14 cellular contexts compared by ENCODE assay signal in genomic region chr1:52925571-52926005, GRCh38. TPM values are rescaled to one million over a fixed set of nuclear protein-coding genes. Genes with fewer than 3 reads are reported as not detected.
DNase-seq lines count a peak whose midpoint lies in the region; ATAC-seq and TF ChIP-seq lines count a peak whose summit lies in the region.
"Had no signal": no experiment of that assay in that cellular context is flagged by ENCODE, and none has a peak within 500 bp of the region (broad histone marks: within the 10 kb centered on the region; RNA-seq: fewer than 3 reads in every experiment).

No MANE protein-coding gene starts in this region.

- H3K9me3 ChIP-seq in left ventricle myocardium inferior (replicated peaks) = no peaks in the 10 kb centered on the region
- no peaks in the 10 kb centered on the region for H3K9me3 ChIP-seq in gastrocnemius medialis
- H3K9me3 ChIP-seq in aorta (ENCODE audit: control insufficient read depth, low read length) = no peaks in the 10 kb centered on the region

- H3K9me3 Mint-ChIP-seq in T-cell = no peaks in the 10 kb centered on the region

- H3K27me3 Mint-ChIP-seq in T-cell = peaks cover 0 to 2% of the 10 kb centered on the region in 2 donors

- WGBS in aorta, 2 donors = 27 to 29% methylated on average over 5 of the region's 5 CpGs

- intact Hi-C loops in left ventricle myocardium inferior (cut with micrococcal nuclease) = no loop called here
- intact Hi-C loops in gastrocnemius medialis (cut with DNase I; ENCODE audit: low total_unique reads) = loop anchor here (2.0 to 10.0 kb wide), 3 partner anchors 69 to 561 kb away; partner anchors contain the start of gene CC2D1B
- intact Hi-C loops in aorta (cut with DNase I) = loop anchor here in 1 of 2 donors (10.0 kb wide), 1 partner anchor 259 kb away; no protein-coding TSS in a partner anchor

- H3K4me3 ChIP-seq in LNCaP clone FGC (ENCODE audit: low read depth, low read length) (no peak overlapping the region), left ventricle myocardium inferior (peak overlapping the region; percentile 84), gastrocnemius medialis (peak overlapping the region; percentile 1 to 90 (median 10)), aorta (ENCODE audit: low read length in 2 of 2) (no peak overlapping the region)

- H3K4me1 Mint-ChIP-seq in T-cell = peaks cover 34 to 35% (median 35%) of the 10 kb centered on the region in 3 donors

- H3K27me3 ChIP-seq in left ventricle myocardium inferior (ENCODE audit: low read depth) (peaks cover 11% of the 10 kb centered on the region), gastrocnemius medialis (no peaks in the 10 kb centered on the region), aorta (ENCODE audit: control insufficient read depth in 1 of 2, insufficient read depth in 2 of 2, low read length in 1 of 2) (no peaks in the 10 kb centered on the region)

- no peaks in the 10 kb centered on the region for H3K36me3 Mint-ChIP-seq in T-cell

- CTCF ChIA-PET in T-cell (lab: Charles Lee) = interaction anchor here in 1 of 2 donors (0.6 kb wide), 1 partner anchor 17 kb away, joined by 6 read pairs; no protein-coding TSS in a partner anchor

- ATAC-seq in T-cell (replicated peaks in 1 of 4) = no peak
- peak in 1 of 2 donors; percentile 7 for ATAC-seq in gastrocnemius medialis
- no peak for ATAC-seq in HG03175 (IDR thresholded peaks at IDR 0.05; ENCODE audit: unreplicated experiment)
- no peak for ATAC-seq in HG03139 (IDR thresholded peaks at IDR 0.05; ENCODE audit: unreplicated experiment)
- no peak for ATAC-seq in aorta (ENCODE audit: low FRiP score)
- ATAC-seq: left colon had no signal

- DNase-seq in LNCaP clone FGC (ENCODE audit: low read depth) (peak; percentile 45), T-cell (no peak), left ventricle myocardium inferior (no peak), gastrocnemius medialis (no peak), aorta (no peak)
- DNase-seq: activated T-cell treated with anti-CD3 and anti-CD28 coated beads, Interleukin-2, amount 50 U/mL, for 48 hours; DMS53; foreskin fibroblast; left colon; NCI-H1417 had no signal

- no peak overlapping the region for H3K27ac Mint-ChIP-seq in T-cell

- POLR2A ChIA-PET in T-cell (lab: Charles Lee) = interaction anchor here in 1 of 2 donors (1.1 kb wide), 1 partner anchor 22 kb away, joined by 17 read pairs; no protein-coding TSS in a partner anchor

- H3K4me1 ChIP-seq in left ventricle myocardium inferior = peaks cover 53% of the 10 kb centered on the region
- H3K4me1 ChIP-seq in gastrocnemius medialis = peaks cover 9 to 28% of the 10 kb centered on the region in 2 donors
- H3K4me1 ChIP-seq in aorta (ENCODE audit: control insufficient read depth in 1 of 2, insufficient read depth in 2 of 2, low read length in 2 of 2) = no peaks in the 10 kb centered on the region

- TF ChIP-seq POLR2A in gastrocnemius medialis (IDR thresholded peaks at IDR 0.05) = no peak

- H3K27ac ChIP-seq in left ventricle myocardium inferior (replicated peaks) (peak overlapping the region; percentile 91), gastrocnemius medialis (peak overlapping the region; percentile 91 to 94 (median 92)), aorta (ENCODE audit: low read depth in 1 of 2, low read length in 2 of 2) (no peak overlapping the region)
- H3K27ac ChIP-seq: HL-60, RWPE1 had no signal

- in situ Hi-C loops in gastrocnemius medialis (cut with MboI; ENCODE audit: low sequenced_read_pairs in 4 of 4) = loop anchor here in 2 of 4 donors (10.0 kb wide), 1 partner anchor 221 kb away; no protein-coding TSS in a partner anchor

- no peaks in the 10 kb centered on the region for H3K36me3 ChIP-seq in left ventricle myocardium inferior
- no peaks in the 10 kb centered on the region for H3K36me3 ChIP-seq in gastrocnemius medialis
- no peaks in the 10 kb centered on the region for H3K36me3 ChIP-seq in aorta (ENCODE audit: control insufficient read depth in 1 of 2, insufficient read depth in 2 of 2, low read length in 1 of 2)

- H3K4me3 Mint-ChIP-seq in T-cell = peak overlapping the region in 2 of 3 donors; percentile 84 to 96

- TF ChIP-seq CTCF in LNCaP clone FGC (IDR thresholded peaks at IDR 0.05; ENCODE audit: control insufficient read depth, extremely low read depth, insufficient read depth) = no peak
- TF ChIP-seq CTCF in left ventricle myocardium inferior (IDR thresholded peaks at IDR 0.05; ENCODE audit: borderline replicate concordance) = no peak
- no peak for TF ChIP-seq CTCF in gastrocnemius medialis (IDR thresholded peaks at IDR 0.05 in 4 of 5, conservative IDR thresholded peaks at IDR 0.05 in 1 of 5)

RNA-seq across cellular contexts. Expression of gene SCP2, which starts 1.5 kb away (rescaled TPM):
- total RNA-seq in T-cell (10 to 100 TPM; 46.5 to 63.9 (median 51.8) TPM), left ventricle myocardium inferior (130 TPM), gastrocnemius medialis (10 to 100 TPM; 44.6 to 75.4 (median 61.1) TPM), aorta (100 to 1,000 TPM in 1 of 2 donors, 10 to 100 TPM in 1; 80.3 to 103 TPM)
- polyA plus RNA-seq in aorta = 100 to 1,000 TPM; 137 to 309 TPM

RNA-seq across cellular contexts. Expression of gene ECHDC2, which starts 4.0 kb away (rescaled TPM):
- total RNA-seq in T-cell = 100 to 1,000 TPM; 126 to 166 (median 146) TPM
- 119 TPM for total RNA-seq in left ventricle myocardium inferior
- 10 to 100 TPM; 15.9 to 49.4 (median 28.2) TPM for total RNA-seq in gastrocnemius medialis
- total RNA-seq in aorta = 100 to 1,000 TPM; 121 to 196 TPM
- polyA plus RNA-seq in aorta = 100 to 1,000 TPM in 1 of 2 donors, 10 to 100 TPM in 1; 45.5 to 501 TPM

Comparison
In these comparisons a context has a peak if more than half of its experiments do, and no peak if none do; other contexts are left out.
1. H3K4me3 ChIP-seq: peak in left ventricle myocardium inferior (single experiment) and gastrocnemius medialis (4 of 4); none in LNCaP clone FGC (single experiment) and aorta (0 of 2).
2. H3K27ac ChIP-seq: peak in left ventricle myocardium inferior (single experiment) and gastrocnemius medialis (4 of 4); none in aorta (0 of 2).